9 cellular contexts compared by ENCODE assay signal in genomic region chr10:29646960-29647431, GRCh38. TPM values are rescaled to one million over a fixed set of nuclear protein-coding genes. Genes with fewer than 3 reads are reported as not detected.
DNase-seq lines count a peak whose midpoint lies in the region; ATAC-seq and TF ChIP-seq lines count a peak whose summit lies in the region.
"Had no signal": no experiment of that assay in that cellular context is flagged by ENCODE, and none has a peak within 500 bp of the region (broad histone marks: within the 10 kb centered on the region; RNA-seq: fewer than 3 reads in every experiment).

No MANE protein-coding gene starts in this region.

- H3K4me3 ChIP-seq in brain microvascular endothelial cell (ENCODE audit: low read depth, low read length) (no peak overlapping the region), thoracic aorta (peak overlapping the region; percentile 39)

- TF ChIP-seq CTCF in brain microvascular endothelial cell (IDR thresholded peaks at IDR 0.05; ENCODE audit: low read depth, low read length, missing control alignments) = no peak
- TF ChIP-seq CTCF in thoracic aorta (IDR thresholded peaks at IDR 0.05) = no peak

- H3K27me3 Mint-ChIP-seq in T-helper 2 cell treated with Interferon-gamma antibody and Interleukin-4, amounts not matched to agents 5 μg/mL and 100 μg/mL, for 36 hours (ENCODE audit: low read depth) = peaks cover 3% of the 10 kb centered on the region

- H3K36me3 ChIP-seq in brain microvascular endothelial cell (replicated peaks) (no peaks in the 10 kb centered on the region), thoracic aorta (no peaks in the 10 kb centered on the region)

- peak overlapping the region; percentile 15 for H3K27ac Mint-ChIP-seq in T-helper 2 cell treated with Interferon-gamma antibody and Interleukin-4, amounts not matched to agents 5 μg/mL and 100 μg/mL, for 36 hours

- H3K9me3 ChIP-seq in thoracic aorta = no peaks in the 10 kb centered on the region

- no peak for DNase-seq in T-helper 2 cell treated with Interferon-gamma antibody and Interleukin-4, amounts not matched to agents 5 μg/mL and 100 μg/mL, for 36 hours (ENCODE audit: low spot score)
- DNase-seq in T-helper 2 cell = no peak
- peak; percentile 43 for DNase-seq in brain microvascular endothelial cell
- DNase-seq in left kidney (ENCODE audit: low read depth, low spot score) = peak; percentile 15
- no peak for DNase-seq in thoracic aorta (ENCODE audit: low spot score)
- no peak for DNase-seq in 8988T
- no peak for DNase-seq in SK-N-DZ (ENCODE audit: low spot score)
- DNase-seq in T-helper 1 cell = no peak
- DNase-seq: amygdala had no signal

- H3K4me1 Mint-ChIP-seq in T-helper 2 cell treated with Interferon-gamma antibody and Interleukin-4, amounts not matched to agents 5 μg/mL and 100 μg/mL, for 36 hours (ENCODE audit: low read depth) = peaks cover 44% of the 10 kb centered on the region

- H3K4me3 Mint-ChIP-seq in T-helper 2 cell treated with Interferon-gamma antibody and Interleukin-4, amounts not matched to agents 5 μg/mL and 100 μg/mL, for 36 hours = peak overlapping the region; percentile 22

- H3K36me3 Mint-ChIP-seq in T-helper 2 cell treated with Interferon-gamma antibody and Interleukin-4, amounts not matched to agents 5 μg/mL and 100 μg/mL, for 36 hours (ENCODE audit: low read depth) = no peaks in the 10 kb centered on the region

- no peak for ATAC-seq in thoracic aorta (ENCODE audit: insufficient number of reproducible peaks, low FRiP score, low read depth)

- in situ Hi-C loops in brain microvascular endothelial cell (cut with HindIII; ENCODE audit: low pct_ligation_motif_present, low sequenced_read_pairs) = no loop called here

- H3K9me3 Mint-ChIP-seq in T-helper 2 cell treated with Interferon-gamma antibody and Interleukin-4, amounts not matched to agents 5 μg/mL and 100 μg/mL, for 36 hours = no peaks in the 10 kb centered on the region

- H3K4me1 ChIP-seq in thoracic aorta (ENCODE audit: control insufficient read depth in 1 of 2, low read depth in 2 of 2) = peaks cover 40 to 91% of the 10 kb centered on the region in 2 donors

- H3K27me3 ChIP-seq in brain microvascular endothelial cell (replicated peaks) (no peaks in the 10 kb centered on the region), thoracic aorta (replicated peaks; ENCODE audit: insufficient read depth) (no peaks in the 10 kb centered on the region)

- H3K27ac ChIP-seq in brain microvascular endothelial cell (peak overlapping the region; percentile 91), thoracic aorta (peak overlapping the region; percentile 71 to 79)

RNA-seq across cellular contexts. Expression of gene SVIL, which starts 12.2 kb away (rescaled TPM):
- 100 to 1,000 TPM; 349 to 483 TPM for total RNA-seq in thoracic aorta
- polyA plus RNA-seq in SK-N-DZ (2014; cell fraction: cytosol; rRNA removed) = 5.2 and 14.2 TPM in 2 replicates
- 7.2 and 14.2 TPM in 2 replicates for polyA plus RNA-seq in SK-N-DZ (2014; cell fraction: nucleus; rRNA removed)

Comparison
In these comparisons a context has a peak if more than half of its experiments do, and no peak if none do; other contexts are left out.
1. DNase-seq: peak in brain microvascular endothelial cell (single experiment) and left kidney (single experiment); none in T-helper 2 cell treated with Interferon-gamma antibody and Interleukin-4, amounts not matched to agents 5 μg/mL and 100 μg/mL, for 36 hours (single experiment), T-helper 2 cell (0 of 5), thoracic aorta (single experiment), 8988T (single experiment), SK-N-DZ (single experiment) and T-helper 1 cell (0 of 5).